Comparison of ENCODE assay signal across 23 cellular contexts in genomic region chr15:96701443-96701842, GRCh38.
A peak's percentile ranks its signal among the peaks of the same experiment; 100 is the strongest.
DNase-seq lines count a peak whose midpoint lies in the region; ATAC-seq, FAIRE-seq and TF ChIP-seq lines count a peak whose summit lies in the region.
"Had no signal": no experiment of that assay in that cellular context is flagged by ENCODE, and none has a peak within 500 bp of the region (broad histone marks: within the 10 kb centered on the region; RNA-seq: fewer than 3 reads in every experiment).

No MANE protein-coding gene starts in this region.

- TF ChIP-seq POLR2A in GM12878 (IDR thresholded peaks at IDR 0.05; ENCODE audit: low read depth, low read length): no peak

- H3K36me3 Mint-ChIP-seq in neural progenitor cell: no peaks in the 10 kb centered on the region
- no peaks in the 10 kb centered on the region for H3K36me3 Mint-ChIP-seq in naive thymus-derived CD4-positive, alpha-beta T cell

- H3K27me3 ChIP-seq in GM12878 (replicated peaks in 1 of 2; ENCODE audit: control insufficient read depth in 2 of 2, insufficient read depth in 2 of 2, low read length in 1 of 2): no peaks in the 10 kb centered on the region
- H3K27me3 ChIP-seq in neural progenitor cell: no peaks in the 10 kb centered on the region
- H3K27me3 ChIP-seq in naive thymus-derived CD4-positive, alpha-beta T cell (ENCODE audit: control insufficient read depth in 2 of 2, insufficient read depth in 2 of 2, low read length in 2 of 2): no peaks in the 10 kb centered on the region
- H3K27me3 ChIP-seq: breast epithelium had no signal

- no peak for FAIRE-seq in GM12878 (lab: Jason Lieb, UNC)
- FAIRE-seq: G401.6, GM18507 had no signal

- in situ Hi-C loops in GM12878 (cut with MboI): no loop called here

- H3K36me3 ChIP-seq in GM12878 (ENCODE audit: control insufficient read depth in 2 of 2, insufficient read depth in 2 of 2, low read length in 1 of 2): no peaks in the 10 kb centered on the region
- H3K36me3 ChIP-seq in neural progenitor cell: no peaks in the 10 kb centered on the region
- no peaks in the 10 kb centered on the region for H3K36me3 ChIP-seq in naive thymus-derived CD4-positive, alpha-beta T cell (ENCODE audit: control insufficient read depth in 2 of 3, insufficient read depth in 3 of 3, low read length in 3 of 3)
- H3K36me3 ChIP-seq: breast epithelium, prostate gland, uterus had no signal

- TF ChIP-seq RAD21 in GM12878 (IDR thresholded peaks at IDR 0.05; ENCODE audit: insufficient read depth, low read depth, low read length): no peak

- TF ChIP-seq EP300 in GM12878 (IDR thresholded peaks at IDR 0.05; ENCODE audit: borderline replicate concordance in 1 of 2, control insufficient read depth in 1 of 2, low read depth in 2 of 2, low read length in 2 of 2): no peak

- H3K4me1 ChIP-seq in GM12878 (ENCODE audit: control insufficient read depth, insufficient read depth, low read length) (no peaks in the 10 kb centered on the region), neural progenitor cell (peaks cover 75% of the 10 kb centered on the region)
- no peaks in the 10 kb centered on the region for H3K4me1 ChIP-seq in naive thymus-derived CD4-positive, alpha-beta T cell (ENCODE audit: control insufficient read depth in 2 of 2, insufficient read depth in 2 of 2, low read length in 2 of 2)
- H3K4me1 ChIP-seq: breast epithelium, prostate gland, uterus had no signal

- peaks cover 64% of the 10 kb centered on the region for H3F3A ChIP-seq in neural progenitor cell (ENCODE audit: low read depth)

- H3K9me3 ChIP-seq in GM12878 (replicated peaks; ENCODE audit: control insufficient read depth, insufficient read depth, low read length): no peaks in the 10 kb centered on the region
- no peaks in the 10 kb centered on the region for H3K9me3 ChIP-seq in neural progenitor cell (ENCODE audit: low read depth)
- no peaks in the 10 kb centered on the region for H3K9me3 ChIP-seq in naive thymus-derived CD4-positive, alpha-beta T cell (ENCODE audit: control insufficient read depth in 2 of 3, low read length in 3 of 3)
- H3K9me3 ChIP-seq: breast epithelium, prostate gland, uterus had no signal

- CTCF ChIA-PET in GM12878 (lab: Yijun Ruan, JAX): interaction anchor here (0.6 to 2.6 kb wide), 6 partner anchors 13 to 1225 kb away, joined by 3 to 9 read pairs (median 4); no protein-coding TSS in a partner anchor
- CTCF ChIA-PET in naive thymus-derived CD4-positive, alpha-beta T cell (lab: Charles Lee): no interaction called here

- no peak overlapping the region for H3K4me3 Mint-ChIP-seq in neural progenitor cell
- H3K4me3 Mint-ChIP-seq in naive thymus-derived CD4-positive, alpha-beta T cell: no peak overlapping the region
- H3K4me3 Mint-ChIP-seq: activated CD8-positive, alpha-beta T cell treated with anti-CD3 and anti-CD28 coated beads for 36 hours; CD4-positive, alpha-beta T cell; nephron progenitor cell had no signal

- DNase-seq in DMS114 treated with DMSO at 0.1 percent for 48 hours (lab: John Stamatoyannopoulos, UW; ENCODE audit: unreplicated experiment) (peak; percentile 72), GM12878 (ENCODE audit: low read depth, low spot score) (no peak), neural progenitor cell (ENCODE audit: low spot score) (no peak), NCI-H2196 (lab: John Stamatoyannopoulos, UW; ENCODE audit: unreplicated experiment) (no peak), germinal center (ENCODE audit: low spot score) (no peak)
- DNase-seq in naive thymus-derived CD4-positive, alpha-beta T cell: no peak
- DNase-seq: activated CD8-positive, alpha-beta T cell treated with anti-CD3 and anti-CD28 coated beads for 36 hours; activated T-cell treated with anti-CD3 and anti-CD28 coated beads, Interleukin-2, amount 50 U/mL, for 1 hour; CD4-positive, alpha-beta T cell; DMS153; H7; MV-4-11; NCI-H1694; nephron progenitor cell; NK-92 treated with Interleukin-12 subunit alpha and Interleukin-12 subunit beta, amount 100 ng/mL, for 24 hours; uterus had no signal

- H3K27me3 Mint-ChIP-seq in neural progenitor cell (ENCODE audit: insufficient read depth, low read depth): peaks cover 28% of the 10 kb centered on the region
- H3K27me3 Mint-ChIP-seq in naive thymus-derived CD4-positive, alpha-beta T cell: peaks cover 0 to 30% (median 14%) of the 10 kb centered on the region in 5 donors

- no peak overlapping the region for H3K27ac Mint-ChIP-seq in neural progenitor cell
- no peak overlapping the region for H3K27ac Mint-ChIP-seq in naive thymus-derived CD4-positive, alpha-beta T cell
- H3K27ac Mint-ChIP-seq: activated CD8-positive, alpha-beta T cell treated with anti-CD3 and anti-CD28 coated beads for 36 hours; CD4-positive, alpha-beta T cell; nephron progenitor cell had no signal

- no peaks in the 10 kb centered on the region for H3K79me2 ChIP-seq in GM12878 (ENCODE audit: control insufficient read depth, insufficient read depth, low read length)
- no peaks in the 10 kb centered on the region for H3K79me2 ChIP-seq in neural progenitor cell (ENCODE audit: low read depth)

- H3K27ac ChIP-seq in GM12878 (ENCODE audit: control insufficient read depth, insufficient read depth): no peak overlapping the region
- H3K27ac ChIP-seq in neural progenitor cell: no peak overlapping the region
- no peak overlapping the region for H3K27ac ChIP-seq in naive thymus-derived CD4-positive, alpha-beta T cell (ENCODE audit: low read depth, low read length)
- H3K27ac ChIP-seq: breast epithelium, coronary artery, prostate gland, uterus had no signal

- ATAC-seq in GM12878: no peak
- ATAC-seq in naive thymus-derived CD4-positive, alpha-beta T cell: no peak
- ATAC-seq: activated CD8-positive, alpha-beta T cell treated with anti-CD3 and anti-CD28 coated beads for 36 hours; left lobe of liver had no signal

- no TSS peak for BruUV-seq in GM12878 (replicated peaks; lab: Mats Ljungman, UMichigan)

- intact Hi-C loops in GM12878 (cut with micrococcal nuclease; ENCODE audit: unreplicated experiment): loop anchor here (10.0 kb wide), 1 partner anchor 543 kb away; no protein-coding TSS in a partner anchor
- intact Hi-C loops in naive thymus-derived CD4-positive, alpha-beta T cell (cut with micrococcal nuclease): no loop called here

- H4K20me1 ChIP-seq in GM12878 (ENCODE audit: control insufficient read depth, insufficient read depth) (no peaks in the 10 kb centered on the region), neural progenitor cell (ENCODE audit: low read depth) (no peaks in the 10 kb centered on the region)

- H3K4me3 ChIP-seq in GM12878: no peak overlapping the region
- H3K4me3 ChIP-seq in neural progenitor cell: no peak overlapping the region
- H3K4me3 ChIP-seq in naive thymus-derived CD4-positive, alpha-beta T cell (ENCODE audit: low read length): no peak overlapping the region
- H3K4me3 ChIP-seq: breast epithelium, coronary artery, prostate gland, uterus had no signal

- 0% methylated on average over 2 of the region's 2 CpGs for WGBS in GM12878 (ENCODE audit: insufficient coverage, insufficient replicate concordance, low lambda C conversion rate, missing lambda C conversion rate)

- TF ChIP-seq CTCF in LNCAP (IDR thresholded peaks at IDR 0.05) (peak; percentile 54), GM12878 (IDR thresholded peaks at IDR 0.05 in 2 of 3, conservative IDR thresholded peaks at IDR 0.05 in 1 of 3; ENCODE audit: control insufficient read depth in 2 of 3, extremely low read depth in 1 of 3, insufficient read depth in 1 of 3, low read depth in 3 of 3, low read length in 3 of 3) (no peak; a peak in 1 of 6 replicates), neural progenitor cell (IDR thresholded peaks at IDR 0.05) (no peak)

- H3K4me1 Mint-ChIP-seq in neural progenitor cell: peaks cover 58% of the 10 kb centered on the region
- H3K4me1 Mint-ChIP-seq in naive thymus-derived CD4-positive, alpha-beta T cell: no peaks in the 10 kb centered on the region

- no peaks in the 10 kb centered on the region for H3K9me3 Mint-ChIP-seq in neural progenitor cell
- peaks cover 0 to 5% (median 0%) of the 10 kb centered on the region in 11 donors for H3K9me3 Mint-ChIP-seq in naive thymus-derived CD4-positive, alpha-beta T cell
- H3K9me3 Mint-ChIP-seq: activated CD8-positive, alpha-beta T cell treated with anti-CD3 and anti-CD28 coated beads for 36 hours; CD4-positive, alpha-beta T cell; nephron progenitor cell had no signal

- RAD21 ChIA-PET in GM12878 (lab: Charles Lee; ENCODE audit: unreplicated experiment): interaction anchor here (0.6 to 1.5 kb wide), 3 partner anchors 209 to 545 kb away, joined by 3 to 7 read pairs (median 3); no protein-coding TSS in a partner anchor

- SMC1A ChIA-PET in GM12878 (lab: Charles Lee; ENCODE audit: uncharacterized antibody, unreplicated experiment): interaction anchor here (0.6 to 2.1 kb wide), 5 partner anchors 10 to 533 kb away, joined by 3 to 5 read pairs (median 4); no protein-coding TSS in a partner anchor

- H3K4me2 ChIP-seq in GM12878 (ENCODE audit: control insufficient read depth, insufficient read depth) (no peak overlapping the region), neural progenitor cell (peak overlapping the region; percentile 73)

- POLR2A ChIA-PET in GM12878 (lab: Charles Lee): interaction anchor here (0.6 kb wide), 1 partner anchor 26 kb away, joined by 3 read pairs; no protein-coding TSS in a partner anchor
- POLR2A ChIA-PET in naive thymus-derived CD4-positive, alpha-beta T cell (lab: Charles Lee): no interaction called here

- H3K9ac ChIP-seq in GM12878 (ENCODE audit: control insufficient read depth, insufficient read depth, low read length) (no peak overlapping the region), neural progenitor cell (no peak overlapping the region)

- H2AFZ ChIP-seq in GM12878 (ENCODE audit: control insufficient read depth, low read depth, low read length) (no peak overlapping the region), neural progenitor cell (replicated peaks) (no peak overlapping the region)

TF ChIP-seq in GM12878, 131 proteins besides CTCF, POLR2A, EP300 and RAD21:
- peak; percentile 62; the same call in 1 of the 2 replicates for TF ChIP-seq ZNF384 (IDR thresholded peaks at IDR 0.05; ENCODE audit: borderline replicate concordance, low read depth, low read length)
- no peak for TF ChIP-seq BMI1 (IDR thresholded peaks at IDR 0.05; ENCODE audit: borderline replicate concordance)
- TF ChIP-seq BRCA1 (IDR thresholded peaks at IDR 0.05; ENCODE audit: low read depth, low read length): no peak
- TF ChIP-seq SUZ12 (IDR thresholded peaks at IDR 0.05; ENCODE audit: unreplicated experiment): no peak
- no peak for TF ChIP-seq SREBF2 (IDR thresholded peaks at IDR 0.05; ENCODE audit: low read length)
